Comparison of ENCODE assay signal across 21 cellular contexts in the genomic region with DNA sequence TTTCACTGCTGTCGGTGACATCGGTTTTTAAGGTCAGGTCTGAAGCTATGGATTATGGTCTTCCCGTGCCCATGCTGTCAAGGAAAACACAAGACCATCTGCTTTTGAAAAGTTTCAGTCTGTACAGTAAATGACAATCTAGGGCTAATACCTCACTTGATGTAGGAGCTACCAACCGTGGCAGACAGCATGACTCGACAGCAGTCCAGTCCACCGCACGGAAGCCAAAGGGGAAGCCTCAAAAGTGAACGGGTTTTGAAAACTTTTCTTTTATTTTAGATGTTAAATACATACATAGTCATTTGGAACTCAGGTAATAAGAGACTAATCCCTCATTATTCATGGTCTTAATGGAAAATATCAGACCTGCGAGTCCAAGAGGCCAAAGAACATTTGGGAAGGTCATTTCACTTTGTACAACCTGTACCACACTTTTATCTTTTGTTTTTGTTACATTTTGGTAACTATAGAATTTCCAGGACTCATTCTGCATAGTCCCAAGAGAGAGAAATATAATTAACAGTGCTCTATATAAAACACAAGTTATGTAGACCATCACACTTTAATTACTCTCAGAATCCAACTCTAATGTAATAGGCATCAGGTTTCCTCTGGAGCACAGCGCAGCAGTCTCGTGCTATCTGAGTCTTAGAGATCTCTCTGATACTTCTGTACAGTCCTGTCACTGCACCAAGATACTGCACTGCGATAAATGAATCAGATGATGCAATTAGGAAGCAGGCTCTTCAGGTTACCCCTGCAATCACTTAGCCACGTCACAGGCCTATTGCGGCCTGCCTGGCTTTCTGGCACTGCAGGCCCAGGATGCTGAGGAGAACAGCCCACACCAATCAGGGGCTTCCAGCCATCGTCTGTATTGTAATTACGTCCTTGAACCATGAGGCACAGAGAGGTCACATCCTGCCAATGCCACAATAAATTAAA.
DNase-seq lines count a peak whose midpoint lies in the region; ATAC-seq and TF ChIP-seq lines count a peak whose summit lies in the region.
"Had no signal": no experiment of that assay in that cellular context is flagged by ENCODE, and none has a peak within 500 bp of the region (broad histone marks: within the 10 kb centered on the region; RNA-seq: fewer than 3 reads in every experiment).

No MANE protein-coding gene starts in this region.

- no peak overlapping the region for H3K4me3 ChIP-seq in uterus
- H3K4me3 ChIP-seq: lower lobe of right lung, right atrium auricular region, SJCRH30 had no signal

- H3K36me3 ChIP-seq in uterus = no peaks in the 10 kb centered on the region
- H3K36me3 ChIP-seq: brain microvascular endothelial cell, right atrium auricular region, SJCRH30 had no signal

- H3K27ac ChIP-seq in uterus = no peak overlapping the region
- H3K27ac ChIP-seq: brain microvascular endothelial cell, lower lobe of right lung, right atrium auricular region, SJCRH30 had no signal

- H3K27ac Mint-ChIP-seq in type B pancreatic cell = peak overlapping the region; percentile 68
- H3K27ac Mint-ChIP-seq: activated naive CD4-positive, alpha-beta T cell treated with anti-CD3 and anti-CD28 coated beads, Interleukin-2, amount 50 U/mL, for 24 hours; activated T-cell treated with anti-CD3 and anti-CD28 coated beads, Interleukin-2, amount 50 U/mL, for 24 hours; CD4-positive, CD25-positive, alpha-beta regulatory T cell had no signal

- H3K9me3 ChIP-seq in uterus = no peaks in the 10 kb centered on the region
- H3K9me3 ChIP-seq: lower lobe of right lung, right atrium auricular region, SJCRH30 had no signal

- H3K27me3 Mint-ChIP-seq in type B pancreatic cell = no peaks in the 10 kb centered on the region
- H3K27me3 Mint-ChIP-seq: activated naive CD4-positive, alpha-beta T cell treated with anti-CD3 and anti-CD28 coated beads, Interleukin-2, amount 50 U/mL, for 24 hours; activated T-cell treated with anti-CD3 and anti-CD28 coated beads, Interleukin-2, amount 50 U/mL, for 24 hours; CD4-positive, CD25-positive, alpha-beta regulatory T cell had no signal

- no peaks in the 10 kb centered on the region for H3K9me3 Mint-ChIP-seq in type B pancreatic cell
- H3K9me3 Mint-ChIP-seq: activated naive CD4-positive, alpha-beta T cell treated with anti-CD3 and anti-CD28 coated beads, Interleukin-2, amount 50 U/mL, for 24 hours; activated T-cell treated with anti-CD3 and anti-CD28 coated beads, Interleukin-2, amount 50 U/mL, for 24 hours; CD4-positive, CD25-positive, alpha-beta regulatory T cell had no signal

- H3K36me3 Mint-ChIP-seq in type B pancreatic cell = peaks cover 5% of the 10 kb centered on the region

- intact Hi-C loops in uterus (cut with DNase I; ENCODE audit: low total_unique reads) = loop anchor here (5.0 kb wide), 1 partner anchor 450 kb away; no protein-coding TSS in a partner anchor

- peak; percentile 91 for ATAC-seq in SK-N-SH treated with all-trans-retinoic acid at 6 μM for 48 hours

- TF ChIP-seq CTCF in type B pancreatic cell (conservative IDR thresholded peaks at IDR 0.05) (no peak), uterus (IDR thresholded peaks at IDR 0.05) (no peak)

- H3K4me3 Mint-ChIP-seq in type B pancreatic cell = peak overlapping the region; percentile 7
- H3K4me3 Mint-ChIP-seq: activated naive CD4-positive, alpha-beta T cell treated with anti-CD3 and anti-CD28 coated beads, Interleukin-2, amount 50 U/mL, for 24 hours; activated T-cell treated with anti-CD3 and anti-CD28 coated beads, Interleukin-2, amount 50 U/mL, for 24 hours; CD4-positive, CD25-positive, alpha-beta regulatory T cell had no signal

- DNase-seq in DMS 273 (lab: John Stamatoyannopoulos, UW; ENCODE audit: unreplicated experiment) (peak; percentile 30), DMS 273 treated with DMSO at 0.1 percent for 48 hours (lab: John Stamatoyannopoulos, UW) (no peak), left kidney (ENCODE audit: low read depth, low spot score) (peak; percentile 58), type B pancreatic cell (ENCODE audit: extremely low spot score, unreplicated experiment) (no peak), uterus (no peak), NCI-H1417 treated with DMSO at 0.1 percent for 48 hours (lab: John Stamatoyannopoulos, UW) (no peak), midbrain (lab: John Stamatoyannopoulos, UW) (no peak)
- DNase-seq: 8988T; activated CD4-positive, alpha-beta T cell treated with anti-CD3 and anti-CD28 coated beads for 4 hours; activated T-cell treated with anti-CD3 and anti-CD28 coated beads, Interleukin-2, amount 50 U/mL, for 24 hours; brain microvascular endothelial cell; CD4-positive, CD25-positive, alpha-beta regulatory T cell; H7; lower lobe of right lung; NCI-H2081 treated with DMSO at 0.1 percent for 48 hours; stimulated activated CD4-positive, alpha-beta T cell treated with anti-CD3 and anti-CD28 coated beads, Interleukin-2, amount 100 ng/mL, for 48 hours; T-helper 9 cell had no signal

- TF ChIP-seq POLR2A in uterus (IDR thresholded peaks at IDR 0.05) = no peak

- H3K4me1 Mint-ChIP-seq in type B pancreatic cell (ENCODE audit: unreplicated experiment) = peaks cover 56% of the 10 kb centered on the region
- H3K4me1 Mint-ChIP-seq: activated naive CD4-positive, alpha-beta T cell treated with anti-CD3 and anti-CD28 coated beads, Interleukin-2, amount 50 U/mL, for 24 hours had no signal

- H3K4me1 ChIP-seq in uterus = no peaks in the 10 kb centered on the region
- H3K4me1 ChIP-seq: right atrium auricular region had no signal

- no peaks in the 10 kb centered on the region for H3K27me3 ChIP-seq in uterus
- H3K27me3 ChIP-seq: brain microvascular endothelial cell, right atrium auricular region, SJCRH30 had no signal

TF ChIP-seq in SK-N-SH treated with all-trans-retinoic acid at 6 μM for 48 hours, 23 proteins besides CTCF, POLR2A, EP300 and RAD21 (continues in another document):
- TF ChIP-seq ZNF70 (CRISPR knock-in tag; IDR thresholded peaks at IDR 0.05) = no peak
- peak; percentile 67; the same call in 1 of the 2 replicates for TF ChIP-seq SNAI2 (CRISPR knock-in tag; IDR thresholded peaks at IDR 0.05)
- no peak for TF ChIP-seq PPARA (CRISPR knock-in tag; IDR thresholded peaks at IDR 0.05; ENCODE audit: borderline replicate concordance)
- TF ChIP-seq CSDC2 (CRISPR knock-in tag; IDR thresholded peaks at IDR 0.05) = 0 out of 2 replicates have a peak, but pooled peaks have one; percentile 37
- TF ChIP-seq TCF4 (CRISPR knock-in tag; IDR thresholded peaks at IDR 0.05; ENCODE audit: borderline replicate concordance) = peak; percentile 98
- TF ChIP-seq GLIS3 (CRISPR knock-in tag; IDR thresholded peaks at IDR 0.05) = peak; percentile 69; the same call in 1 of the 2 replicates
- TF ChIP-seq TSHZ2 (CRISPR knock-in tag; IDR thresholded peaks at IDR 0.05) = peak; percentile 94
- no peak for TF ChIP-seq BACH2 (CRISPR knock-in tag; IDR thresholded peaks at IDR 0.05; ENCODE audit: borderline replicate concordance)
- TF ChIP-seq ZFP30 (CRISPR knock-in tag; IDR thresholded peaks at IDR 0.05) = no peak
- no peak for TF ChIP-seq ARNTL (CRISPR knock-in tag; IDR thresholded peaks at IDR 0.05; ENCODE audit: borderline replicate concordance, low read depth)
- TF ChIP-seq, protein P1, sequence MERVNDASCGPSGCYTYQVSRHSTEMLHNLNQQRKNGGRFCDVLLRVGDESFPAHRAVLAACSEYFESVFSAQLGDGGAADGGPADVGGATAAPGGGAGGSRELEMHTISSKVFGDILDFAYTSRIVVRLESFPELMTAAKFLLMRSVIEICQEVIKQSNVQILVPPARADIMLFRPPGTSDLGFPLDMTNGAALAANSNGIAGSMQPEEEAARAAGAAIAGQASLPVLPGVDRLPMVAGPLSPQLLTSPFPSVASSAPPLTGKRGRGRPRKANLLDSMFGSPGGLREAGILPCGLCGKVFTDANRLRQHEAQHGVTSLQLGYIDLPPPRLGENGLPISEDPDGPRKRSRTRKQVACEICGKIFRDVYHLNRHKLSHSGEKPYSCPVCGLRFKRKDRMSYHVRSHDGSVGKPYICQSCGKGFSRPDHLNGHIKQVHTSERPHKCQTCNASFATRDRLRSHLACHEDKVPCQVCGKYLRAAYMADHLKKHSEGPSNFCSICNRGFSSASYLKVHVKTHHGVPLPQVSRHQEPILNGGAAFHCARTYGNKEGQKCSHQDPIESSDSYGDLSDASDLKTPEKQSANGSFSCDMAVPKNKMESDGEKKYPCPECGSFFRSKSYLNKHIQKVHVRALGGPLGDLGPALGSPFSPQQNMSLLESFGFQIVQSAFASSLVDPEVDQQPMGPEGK (CRISPR knock-in tag; IDR thresholded peaks at IDR 0.05; ENCODE audit: borderline replicate concordance) = no peak; the same call in 1 of the 2 replicates
- TF ChIP-seq ZC3H10 (CRISPR knock-in tag; IDR thresholded peaks at IDR 0.05) = 0 out of 2 replicates have a peak, but pooled peaks have one; percentile 42
- peak; percentile 94 for TF ChIP-seq ISL1 (CRISPR knock-in tag; IDR thresholded peaks at IDR 0.05)
- TF ChIP-seq ZFP3 (CRISPR knock-in tag; IDR thresholded peaks at IDR 0.05) = no peak; the same call in 1 of the 2 replicates
- TF ChIP-seq ESRRG (CRISPR knock-in tag; IDR thresholded peaks at IDR 0.05) = peak; percentile 57; the same call in 1 of the 2 replicates
- no peak for TF ChIP-seq RARB (CRISPR knock-in tag; IDR thresholded peaks at IDR 0.05)

Comparison
In these comparisons a context has a peak if more than half of its experiments do, and no peak if none do; other contexts are left out.
1. DNase-seq: peak in DMS 273 (single experiment) and left kidney (single experiment); none in DMS 273 treated with DMSO at 0.1 percent for 48 hours (single experiment), type B pancreatic cell (single experiment), uterus (0 of 2), NCI-H1417 treated with DMSO at 0.1 percent for 48 hours (single experiment) and midbrain (single experiment).